In the genomic region with DNA sequence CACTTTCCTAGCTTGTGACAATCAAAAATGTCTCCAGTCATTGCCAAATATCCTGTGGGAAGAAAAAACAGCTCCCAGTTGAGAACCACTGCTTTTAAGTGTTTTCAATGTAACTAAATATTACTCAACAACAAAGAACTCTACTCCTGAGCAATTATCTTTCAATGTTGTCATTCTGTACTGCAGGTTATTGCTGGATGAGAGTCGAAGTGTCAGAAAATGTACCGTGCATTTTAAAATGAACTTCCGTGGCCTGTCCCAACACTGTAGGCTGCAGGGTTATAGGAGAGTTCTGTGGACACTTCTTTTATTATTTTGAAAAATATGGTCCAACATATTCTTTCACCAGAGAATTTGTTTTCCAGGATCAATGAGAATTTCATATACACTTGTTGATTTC, we compare ENCODE assay signal across 9 cellular contexts. TPM values are rescaled to one million over a fixed set of nuclear protein-coding genes. Genes with fewer than 3 reads are reported as not detected.
"Had no signal": no experiment of that assay in that cellular context is flagged by ENCODE, and none has a peak within 500 bp of the region (broad histone marks: within the 10 kb centered on the region; RNA-seq: fewer than 3 reads in every experiment).

No MANE protein-coding gene starts in this region.

- H3K27ac ChIP-seq: HL-60, KMS-11 had no signal

- H3K4me2 ChIP-seq: KMS-11 had no signal

- H3K9ac ChIP-seq: KMS-11 had no signal

- FAIRE-seq: K562 had no signal

- ATAC-seq: K562 had no signal

- DNase-seq: IMR-90, KBM-7, KG1 had no signal

- H3K4me3 ChIP-seq: K562 had no signal

RNA-seq across cellular contexts. Expression of a gene that starts 34.8 kb away (rescaled TPM):
- total RNA-seq: HT-29, HT1080, IMR-90, K562 had no signal
- polyA plus RNA-seq: IgD-negative memory B cell, IMR-90, K562 had no signal
